2 cellular contexts compared by ENCODE assay signal in genomic region chr2:38260469-38260868, GRCh38.
TF ChIP-seq lines count a peak whose summit lies in the region.

No MANE protein-coding gene starts in this region.

TF ChIP-seq in HEK293, 187 proteins besides CTCF, POLR2A, EP300 and RAD21 (continued from another document):
- no peak for TF ChIP-seq HIC1 (tag by site-specific recombination; IDR thresholded peaks at IDR 0.05)
- peak; percentile 63 for TF ChIP-seq ZFHX2 (tag by site-specific recombination; conservative IDR thresholded peaks at IDR 0.05)

TF ChIP-seq in GM12878, 131 proteins besides CTCF, POLR2A, EP300 and RAD21 (continued from another document):
- TF ChIP-seq ATF2 (IDR thresholded peaks at IDR 0.05; ENCODE audit: low read length), result peak; percentile 66
- no peak for TF ChIP-seq CBX5 (IDR thresholded peaks at IDR 0.05; ENCODE audit: low read depth)
- no peak for TF ChIP-seq RBBP5 (conservative IDR thresholded peaks at IDR 0.05)
- TF ChIP-seq IKZF2 (IDR thresholded peaks at IDR 0.05), result peak; percentile 71 to 78
- peak; percentile 74; the same call in 1 of the 2 replicates for TF ChIP-seq PAX5 (IDR thresholded peaks at IDR 0.05; ENCODE audit: borderline replicate concordance, low read depth, low read length)
- TF ChIP-seq MTA2 (IDR thresholded peaks at IDR 0.05; ENCODE audit: low read depth), result peak; percentile 44; the same call in 1 of the 2 replicates
- TF ChIP-seq EGR1 (IDR thresholded peaks at IDR 0.05; ENCODE audit: borderline replicate concordance in 1 of 2, low read depth in 2 of 2, low read length in 2 of 2), result peak in 1 of 2 experiments; percentile 72; a peak in 2 of 3 replicates
- 0 out of 4 replicates have a peak, but pooled peaks of 1 of the 2 experiments have one; percentile 7 for TF ChIP-seq BHLHE40 (IDR thresholded peaks at IDR 0.05; ENCODE audit: borderline replicate concordance in 1 of 2, low read depth in 2 of 2, low read length in 1 of 2)
- peak; percentile 71 for TF ChIP-seq MEF2A (IDR thresholded peaks at IDR 0.05; ENCODE audit: insufficient read depth, low read depth, low read length)
- TF ChIP-seq POU2F2 (IDR thresholded peaks at IDR 0.05; ENCODE audit: borderline replicate concordance, low read depth, low read length), result peak; percentile 48; the same call in 2 of the 3 replicates
- peak; percentile 26 for TF ChIP-seq BCL3 (IDR thresholded peaks at IDR 0.05; ENCODE audit: borderline replicate concordance, insufficient read depth, low read depth, low read length, poor library complexity, severe bottlenecking)
- TF ChIP-seq HDGF (IDR thresholded peaks at IDR 0.05), result 0 out of 2 replicates have a peak, but pooled peaks have one; percentile 42
- peak; percentile 70; the same call in 1 of the 2 replicates for TF ChIP-seq DPF2 (IDR thresholded peaks at IDR 0.05)
- TF ChIP-seq GATAD2B (conservative IDR thresholded peaks at IDR 0.05; ENCODE audit: low read depth), result peak; percentile 68; the same call in 1 of the 2 replicates
- no peak for TF ChIP-seq ZNF622 (IDR thresholded peaks at IDR 0.05)
- TF ChIP-seq IRF4 (IDR thresholded peaks at IDR 0.05; ENCODE audit: low read depth, low read length), result 0 out of 2 replicates have a peak, but pooled peaks have one; percentile 20
- peak; percentile 60; the same call in 1 of the 2 replicates for TF ChIP-seq RELB (IDR thresholded peaks at IDR 0.05; ENCODE audit: low read depth)
- peak; percentile 67 for TF ChIP-seq MEF2B (IDR thresholded peaks at IDR 0.05; ENCODE audit: partially characterized antibody, poor library complexity, severe bottlenecking)
- TF ChIP-seq NFXL1 (IDR thresholded peaks at IDR 0.05; ENCODE audit: borderline replicate concordance), result no peak
